8 cellular contexts compared by ENCODE assay signal in genomic region chr11:111601636-111601978, GRCh38.
A peak's percentile ranks its signal among the peaks of the same experiment; 100 is the strongest.
DNase-seq lines count a peak whose midpoint lies in the region; ATAC-seq and TF ChIP-seq lines count a peak whose summit lies in the region.

No MANE protein-coding gene starts in this region.

- peak overlapping the region; percentile 49 for H3K4me3 ChIP-seq in HUES6 (ENCODE audit: low read depth, low read length)
- H3K4me3 ChIP-seq in cardiac fibroblast (replicated peaks in 1 of 2; ENCODE audit: low read depth in 2 of 2, low read length in 2 of 2): peak overlapping the region; percentile 26 to 72
- no peak overlapping the region for H3K4me3 ChIP-seq in mucosa of stomach (ENCODE audit: low read length)

- H3K27me3 ChIP-seq in HUES6 (ENCODE audit: control insufficient read depth, insufficient read depth, low read length) (peaks cover 24% of the 10 kb centered on the region), mucosa of stomach (ENCODE audit: control insufficient read depth, insufficient read depth, low read length) (no peaks in the 10 kb centered on the region)

- no peaks in the 10 kb centered on the region for H3K36me3 ChIP-seq in HUES6 (ENCODE audit: control insufficient read depth, insufficient read depth, low read length)
- no peaks in the 10 kb centered on the region for H3K36me3 ChIP-seq in mucosa of stomach (ENCODE audit: control insufficient read depth, insufficient read depth, low read length)

- TF ChIP-seq CTCF in 22Rv1 (IDR thresholded peaks at IDR 0.05) (no peak), cardiac fibroblast (IDR thresholded peaks at IDR 0.05; ENCODE audit: low read depth, low read length) (no peak)

- H3K9me3 ChIP-seq in HUES6 (ENCODE audit: control insufficient read depth, insufficient read depth, low read depth, low read length) (no peaks in the 10 kb centered on the region), mucosa of stomach (ENCODE audit: control insufficient read depth, low read length) (no peaks in the 10 kb centered on the region)

- H3K4me1 ChIP-seq in HUES6 (ENCODE audit: control insufficient read depth, insufficient read depth, low read length): peaks cover 17% of the 10 kb centered on the region; the same call in 1 of the 2 replicates
- no peaks in the 10 kb centered on the region for H3K4me1 ChIP-seq in mucosa of stomach (ENCODE audit: control insufficient read depth, insufficient read depth, low read length)

- H3K9ac ChIP-seq in HUES6 (ENCODE audit: low read length) (peak overlapping the region; percentile 7), mucosa of stomach (ENCODE audit: low read length) (peak overlapping the region; percentile 30)

- H3K27ac ChIP-seq in 22Rv1 (peak overlapping the region; percentile 85), HUES6 (ENCODE audit: low read depth, low read length) (no peak overlapping the region)

- ATAC-seq in HG02852 (IDR thresholded peaks at IDR 0.05; ENCODE audit: unreplicated experiment) (no peak), GM18502 (IDR thresholded peaks at IDR 0.05; ENCODE audit: poor library complexity, unreplicated experiment) (no peak)

- DNase-seq in cardiac fibroblast (ENCODE audit: low read depth in 2 of 2) (no peak), posterior cingulate gyrus (no peak)
- DNase-seq in stimulated activated naive CD4-positive, alpha-beta T cell treated with Interleukin-2 at 50 U/mL for 16 hours (lab: John Stamatoyannopoulos, UW): no peak

- intact Hi-C loops in posterior cingulate gyrus (cut with DNase I): no loop called here
